ENCODE assay signal across 10 cellular contexts in the genomic region with DNA sequence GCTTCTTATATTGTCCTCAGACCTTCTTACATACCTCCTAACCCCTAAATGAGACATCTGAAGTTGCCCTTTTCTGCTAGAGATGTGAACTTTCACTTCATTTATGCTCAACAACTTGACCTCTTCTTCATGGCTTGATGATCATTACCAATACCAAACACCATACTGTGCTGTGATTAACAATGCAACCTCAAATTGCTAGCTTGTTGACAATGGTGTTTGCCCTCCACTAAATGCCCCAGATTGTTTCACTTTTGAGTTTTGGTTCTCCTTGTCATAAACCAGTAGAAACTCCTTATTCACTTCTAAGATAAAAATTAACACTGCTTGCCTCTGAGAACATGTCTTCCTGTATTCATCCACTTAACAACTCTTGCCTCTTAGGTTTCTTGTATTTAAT. TPM values are rescaled to one million over a fixed set of nuclear protein-coding genes. Genes with fewer than 3 reads are reported as not detected.
A peak's percentile ranks its signal among the peaks of the same experiment; 100 is the strongest.
DNase-seq lines count a peak whose midpoint lies in the region; ATAC-seq lines count a peak whose summit lies in the region.
"Had no signal": no experiment of that assay in that cellular context is flagged by ENCODE, and none has a peak within 500 bp of the region (broad histone marks: within the 10 kb centered on the region; RNA-seq: fewer than 3 reads in every experiment).

No MANE protein-coding gene starts in this region.

- peak; percentile 52 for ATAC-seq in GM18499 (IDR thresholded peaks at IDR 0.05; ENCODE audit: insufficient read depth, unreplicated experiment)
- ATAC-seq in GM21367 (IDR thresholded peaks at IDR 0.05; ENCODE audit: unreplicated experiment): peak; percentile 50
- peak; percentile 56 for ATAC-seq in HG03139 (IDR thresholded peaks at IDR 0.05; ENCODE audit: unreplicated experiment)
- no peak for ATAC-seq in activated naive CD8-positive, alpha-beta T cell treated with anti-CD3 and anti-CD28 coated beads, Interleukin-2, amount 10 ng/mL, durations not matched to agents 7 days and 5 days (ENCODE audit: low read depth)

- DNase-seq in activated naive CD8-positive, alpha-beta T cell treated with anti-CD3 and anti-CD28 coated beads, Interleukin-2, amount 10 ng/mL, durations not matched to agents 7 days and 5 days: no peak
- DNase-seq in NCI-H526 treated with DMSO at 0.1 percent for 48 hours (lab: John Stamatoyannopoulos, UW): no peak
- no peak for DNase-seq in cerebellum (ENCODE audit: low spot score)
- no peak for DNase-seq in 8988T
- no peak for DNase-seq in NCI-H1436 (lab: John Stamatoyannopoulos, UW)
- DNase-seq: NCI-H1048 had no signal

- H3K27me3 Mint-ChIP-seq in activated naive CD8-positive, alpha-beta T cell treated with anti-CD3 and anti-CD28 coated beads, Interleukin-2, amount 10 ng/mL, durations not matched to agents 7 days and 5 days: no peaks in the 10 kb centered on the region

- POLR2A ChIA-PET in activated naive CD8-positive, alpha-beta T cell treated with anti-CD3 and anti-CD28 coated beads, Interleukin-2, amount 10 ng/mL, durations not matched to agents 7 days and 5 days (lab: Charles Lee): interaction anchor here (3.0 kb wide), 1 partner anchor 42 kb away, joined by 7 read pairs; no protein-coding TSS in a partner anchor

- peaks cover 58% of the 10 kb centered on the region for H3K4me1 Mint-ChIP-seq in activated naive CD8-positive, alpha-beta T cell treated with anti-CD3 and anti-CD28 coated beads, Interleukin-2, amount 10 ng/mL, durations not matched to agents 7 days and 5 days

- peaks cover 12% of the 10 kb centered on the region for H3K36me3 Mint-ChIP-seq in activated naive CD8-positive, alpha-beta T cell treated with anti-CD3 and anti-CD28 coated beads, Interleukin-2, amount 10 ng/mL, durations not matched to agents 7 days and 5 days

- peak overlapping the region; percentile 74 for H3K27ac Mint-ChIP-seq in activated naive CD8-positive, alpha-beta T cell treated with anti-CD3 and anti-CD28 coated beads, Interleukin-2, amount 10 ng/mL, durations not matched to agents 7 days and 5 days
- H3K27ac Mint-ChIP-seq: brain had no signal

- peak overlapping the region; percentile 65 for H3K4me3 Mint-ChIP-seq in activated naive CD8-positive, alpha-beta T cell treated with anti-CD3 and anti-CD28 coated beads, Interleukin-2, amount 10 ng/mL, durations not matched to agents 7 days and 5 days
- H3K4me3 Mint-ChIP-seq: brain had no signal

- no peaks in the 10 kb centered on the region for H3K9me3 Mint-ChIP-seq in activated naive CD8-positive, alpha-beta T cell treated with anti-CD3 and anti-CD28 coated beads, Interleukin-2, amount 10 ng/mL, durations not matched to agents 7 days and 5 days
- H3K9me3 Mint-ChIP-seq: brain had no signal

RNA-seq across cellular contexts. Expression of gene JAK1, which starts 5.6 kb away (rescaled TPM):
- total RNA-seq in activated naive CD8-positive, alpha-beta T cell treated with anti-CD3 and anti-CD28 coated beads, Interleukin-2, amount 10 ng/mL, durations not matched to agents 7 days and 5 days: 100 to 1,000 TPM; 213 to 236 TPM
- 70.7 TPM for total RNA-seq in cerebellum
